Comparison of ENCODE assay signal across 1 cellular context in the genomic region with DNA sequence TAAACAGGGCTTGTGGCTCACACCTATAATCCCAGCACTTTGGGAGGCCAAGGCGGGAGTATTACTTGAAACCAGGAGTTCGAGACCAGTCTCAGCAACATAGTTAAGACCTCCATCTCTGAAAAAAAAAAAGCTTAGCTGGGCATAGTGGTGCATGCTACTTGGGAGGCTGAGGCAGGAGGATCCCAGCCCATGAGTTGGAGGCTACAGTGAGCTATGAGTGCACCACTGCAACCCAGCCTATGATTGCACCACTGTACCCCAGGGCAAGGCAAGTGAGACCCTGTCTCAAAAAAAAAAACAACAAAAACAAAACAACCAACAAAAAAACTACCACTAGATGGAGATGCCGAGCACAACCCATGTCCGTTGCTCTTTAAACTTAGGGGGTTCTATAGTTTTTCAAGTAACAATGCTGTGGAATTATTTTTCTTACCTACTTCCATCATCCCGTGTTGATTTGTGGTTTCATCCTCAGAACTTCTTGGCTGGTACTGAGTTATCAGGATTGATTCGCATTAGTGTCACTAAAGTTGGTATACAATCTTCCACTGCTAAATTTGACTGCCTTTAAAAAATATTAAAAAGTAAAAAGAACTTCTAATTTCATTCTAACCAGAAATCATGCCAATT.
TF ChIP-seq lines count a peak whose summit lies in the region.

No MANE protein-coding gene starts in this region.

TF ChIP-seq in HepG2, 621 proteins besides CTCF, POLR2A, EP300 and RAD21:
- TF ChIP-seq, protein P1, sequence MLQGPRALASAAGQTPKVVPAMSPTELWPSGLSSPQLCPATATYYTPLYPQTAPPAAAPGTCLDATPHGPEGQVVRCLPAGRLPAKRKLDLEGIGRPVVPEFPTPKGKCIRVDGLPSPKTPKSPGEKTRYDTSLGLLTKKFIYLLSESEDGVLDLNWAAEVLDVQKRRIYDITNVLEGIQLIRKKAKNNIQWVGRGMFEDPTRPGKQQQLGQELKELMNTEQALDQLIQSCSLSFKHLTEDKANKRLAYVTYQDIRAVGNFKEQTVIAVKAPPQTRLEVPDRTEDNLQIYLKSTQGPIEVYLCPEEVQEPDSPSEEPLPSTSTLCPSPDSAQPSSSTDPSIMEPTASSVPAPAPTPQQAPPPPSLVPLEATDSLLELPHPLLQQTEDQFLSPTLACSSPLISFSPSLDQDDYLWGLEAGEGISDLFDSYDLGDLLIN (CRISPR knock-in tag; IDR thresholded peaks at IDR 0.05; ENCODE audit: borderline replicate concordance): no peak
- TF ChIP-seq, protein P2, sequence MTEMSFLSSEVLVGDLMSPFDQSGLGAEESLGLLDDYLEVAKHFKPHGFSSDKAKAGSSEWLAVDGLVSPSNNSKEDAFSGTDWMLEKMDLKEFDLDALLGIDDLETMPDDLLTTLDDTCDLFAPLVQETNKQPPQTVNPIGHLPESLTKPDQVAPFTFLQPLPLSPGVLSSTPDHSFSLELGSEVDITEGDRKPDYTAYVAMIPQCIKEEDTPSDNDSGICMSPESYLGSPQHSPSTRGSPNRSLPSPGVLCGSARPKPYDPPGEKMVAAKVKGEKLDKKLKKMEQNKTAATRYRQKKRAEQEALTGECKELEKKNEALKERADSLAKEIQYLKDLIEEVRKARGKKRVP (CRISPR knock-in tag; IDR thresholded peaks at IDR 0.05): peak in 1 of 2 experiments; percentile 45; a peak in 1 of 4 replicates
- TF ChIP-seq FOXP1 (IDR thresholded peaks at IDR 0.05) (peak; percentile 39; the same call in 1 of the 2 replicates), FOXP1 (CRISPR knock-in tag; IDR thresholded peaks at IDR 0.05) (no peak), CREB1 (IDR thresholded peaks at IDR 0.05) (no peak), CREB1 (CRISPR knock-in tag; IDR thresholded peaks at IDR 0.05) (0 out of 2 replicates have a peak, but pooled peaks have one; percentile 19), AKAP8 (CRISPR knock-in tag; IDR thresholded peaks at IDR 0.05) (no peak), MXI1 (IDR thresholded peaks at IDR 0.05; ENCODE audit: borderline replicate concordance, low read depth, low read length) (peak; percentile 17; the same call in 1 of the 3 replicates), HNRNPUL1 (IDR thresholded peaks at IDR 0.05; ENCODE audit: low read depth, low read length) (no peak), RARA (CRISPR knock-in tag; IDR thresholded peaks at IDR 0.05) (peak; percentile 26; the same call in 1 of the 2 replicates), ZNF468 (CRISPR knock-in tag; IDR thresholded peaks at IDR 0.05) (no peak), SMC3 (IDR thresholded peaks at IDR 0.05; ENCODE audit: low read length) (peak; percentile 72), ZNF121 (CRISPR knock-in tag; IDR thresholded peaks at IDR 0.05) (0 out of 2 replicates have a peak, but pooled peaks have one; percentile 15), STAG1 (CRISPR knock-in tag; IDR thresholded peaks at IDR 0.05) (peak; percentile 50)
- TF ChIP-seq, protein P3, sequence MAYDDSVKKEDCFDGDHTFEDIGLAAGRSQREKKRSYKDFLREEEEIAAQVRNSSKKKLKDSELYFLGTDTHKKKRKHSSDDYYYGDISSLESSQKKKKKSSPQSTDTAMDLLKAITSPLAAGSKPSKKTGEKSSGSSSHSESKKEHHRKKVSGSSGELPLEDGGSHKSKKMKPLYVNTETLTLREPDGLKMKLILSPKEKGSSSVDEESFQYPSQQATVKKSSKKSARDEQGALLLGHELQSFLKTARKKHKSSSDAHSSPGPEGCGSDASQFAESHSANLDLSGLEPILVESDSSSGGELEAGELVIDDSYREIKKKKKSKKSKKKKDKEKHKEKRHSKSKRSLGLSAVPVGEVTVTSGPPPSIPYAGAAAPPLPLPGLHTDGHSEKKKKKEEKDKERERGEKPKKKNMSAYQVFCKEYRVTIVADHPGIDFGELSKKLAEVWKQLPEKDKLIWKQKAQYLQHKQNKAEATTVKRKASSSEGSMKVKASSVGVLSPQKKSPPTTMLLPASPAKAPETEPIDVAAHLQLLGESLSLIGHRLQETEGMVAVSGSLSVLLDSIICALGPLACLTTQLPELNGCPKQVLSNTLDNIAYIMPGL (CRISPR knock-in tag; IDR thresholded peaks at IDR 0.05; ENCODE audit: borderline replicate concordance in 1 of 2, low read depth in 1 of 2): 0 out of 4 replicates have a peak, but pooled peaks of 1 of the 2 experiments have one; percentile 15
- TF ChIP-seq, protein P4, sequence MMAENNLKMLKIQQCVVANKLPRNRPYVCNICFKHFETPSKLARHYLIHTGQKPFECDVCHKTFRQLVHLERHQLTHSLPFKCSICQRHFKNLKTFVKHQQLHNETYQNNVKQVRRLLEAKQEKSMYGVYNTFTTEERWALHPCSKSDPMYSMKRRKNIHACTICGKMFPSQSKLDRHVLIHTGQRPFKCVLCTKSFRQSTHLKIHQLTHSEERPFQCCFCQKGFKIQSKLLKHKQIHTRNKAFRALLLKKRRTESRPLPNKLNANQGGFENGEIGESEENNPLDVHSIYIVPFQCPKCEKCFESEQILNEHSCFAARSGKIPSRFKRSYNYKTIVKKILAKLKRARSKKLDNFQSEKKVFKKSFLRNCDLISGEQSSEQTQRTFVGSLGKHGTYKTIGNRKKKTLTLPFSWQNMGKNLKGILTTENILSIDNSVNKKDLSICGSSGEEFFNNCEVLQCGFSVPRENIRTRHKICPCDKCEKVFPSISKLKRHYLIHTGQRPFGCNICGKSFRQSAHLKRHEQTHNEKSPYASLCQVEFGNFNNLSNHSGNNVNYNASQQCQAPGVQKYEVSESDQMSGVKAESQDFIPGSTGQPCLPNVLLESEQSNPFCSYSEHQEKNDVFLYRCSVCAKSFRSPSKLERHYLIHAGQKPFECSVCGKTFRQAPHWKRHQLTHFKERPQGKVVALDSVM (CRISPR knock-in tag; IDR thresholded peaks at IDR 0.05): peak; percentile 85; the same call in 1 of the 2 replicates
- TF ChIP-seq, protein P5, sequence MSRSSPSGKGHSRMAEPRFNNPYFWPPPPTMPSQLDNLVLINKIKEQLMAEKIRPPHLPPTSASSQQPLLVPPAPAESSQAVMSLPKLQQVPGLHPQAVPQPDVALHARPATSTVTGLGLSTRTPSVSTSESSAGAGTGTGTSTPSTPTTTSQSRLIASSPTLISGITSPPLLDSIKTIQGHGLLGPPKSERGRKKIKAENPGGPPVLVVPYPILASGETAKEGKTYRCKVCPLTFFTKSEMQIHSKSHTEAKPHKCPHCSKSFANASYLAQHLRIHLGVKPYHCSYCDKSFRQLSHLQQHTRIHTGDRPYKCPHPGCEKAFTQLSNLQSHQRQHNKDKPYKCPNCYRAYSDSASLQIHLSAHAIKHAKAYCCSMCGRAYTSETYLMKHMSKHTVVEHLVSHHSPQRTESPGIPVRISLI (CRISPR knock-in tag; IDR thresholded peaks at IDR 0.05; ENCODE audit: borderline replicate concordance): peak; percentile 87
